In the genomic region with DNA sequence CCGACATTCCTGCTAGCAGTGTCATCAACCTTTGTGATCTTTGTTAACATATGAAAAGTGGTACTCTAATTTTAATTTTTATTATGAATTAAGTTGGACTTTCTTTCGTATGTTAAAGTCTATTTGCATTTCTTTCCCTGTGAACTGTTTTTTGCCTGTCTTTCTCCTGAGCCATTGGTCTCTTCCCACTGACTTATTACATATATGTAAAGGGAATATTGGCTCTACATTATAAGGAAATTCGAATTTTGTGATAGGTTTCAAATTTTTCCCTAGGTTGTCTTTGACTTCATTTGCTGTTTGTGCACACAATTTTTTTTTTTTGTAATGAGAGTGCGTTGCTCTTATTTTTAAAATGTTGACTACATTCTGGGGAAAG, we compare ENCODE assay signal across 9 cellular contexts. TPM values are rescaled to one million over a fixed set of nuclear protein-coding genes. Genes with fewer than 3 reads are reported as not detected.
DNase-seq lines count a peak whose midpoint lies in the region.
"Had no signal": no experiment of that assay in that cellular context is flagged by ENCODE, and none has a peak within 500 bp of the region (broad histone marks: within the 10 kb centered on the region; RNA-seq: fewer than 3 reads in every experiment).

No MANE protein-coding gene starts in this region.

- H3K27me3 ChIP-seq in BLaER1 = no peaks in the 10 kb centered on the region
- no peaks in the 10 kb centered on the region for H3K27me3 ChIP-seq in ectodermal cell (ENCODE audit: control insufficient read depth, insufficient read depth, low read length, poor library complexity, severe bottlenecking)
- peaks cover 0 to 5% (median 3%) of the 10 kb centered on the region in 3 experiments for H3K27me3 ChIP-seq in neuronal stem cell (ENCODE audit: control insufficient read depth in 3 of 3, insufficient read depth in 3 of 3, low read depth in 1 of 3, low read length in 3 of 3)

- H2BK15ac ChIP-seq in neuronal stem cell (ENCODE audit: low read length) = no peak overlapping the region

- H2BK5ac ChIP-seq in neuronal stem cell (ENCODE audit: low read length) = peak overlapping the region; percentile 87

- H3K4me2 ChIP-seq in BLaER1 (peak overlapping the region; percentile 96), neuronal stem cell (ENCODE audit: insufficient read depth, low read length, poor library complexity, severe bottlenecking) (peak overlapping the region; percentile 45)

- H3K23ac ChIP-seq in neuronal stem cell (ENCODE audit: low read depth, low read length, poor library complexity) = no peak overlapping the region

- no peak overlapping the region for H2BK12ac ChIP-seq in neuronal stem cell (ENCODE audit: low read length)

- H4K8ac ChIP-seq in neuronal stem cell (ENCODE audit: low read depth, low read length) = no peak overlapping the region

- peak overlapping the region; percentile 97 for H2AFZ ChIP-seq in neuronal stem cell (ENCODE audit: low read length)

- DNase-seq in NCI-H526 (lab: John Stamatoyannopoulos, UW) (peak; percentile 57), neuronal stem cell (ENCODE audit: low spot score) (no peak), H4 (ENCODE audit: low spot score) (no peak), DMS 273 treated with DMSO at 0.1 percent for 48 hours (lab: John Stamatoyannopoulos, UW) (no peak), NCI-H748 (lab: John Stamatoyannopoulos, UW; ENCODE audit: unreplicated experiment) (no peak)
- no peak for DNase-seq in stimulated activated CD4-positive, alpha-beta T cell treated with anti-CD3 and anti-CD28 coated beads, Interleukin-4, amount 100 ng/mL, for 4 hours

- peaks cover 16% of the 10 kb centered on the region for H4K20me1 ChIP-seq in BLaER1

- H3K36me3 ChIP-seq in BLaER1 = peaks cover 28% of the 10 kb centered on the region
- H3K36me3 ChIP-seq in ectodermal cell (ENCODE audit: control insufficient read depth, insufficient read depth, low read length) = peaks cover 5% of the 10 kb centered on the region
- H3K36me3 ChIP-seq in neuronal stem cell (replicated peaks in 1 of 2; ENCODE audit: control insufficient read depth in 2 of 2, insufficient read depth in 2 of 2, low read length in 2 of 2) = peaks cover 15 to 36% of the 10 kb centered on the region in 2 donors

- H2AK5ac ChIP-seq in neuronal stem cell (ENCODE audit: low read depth, low read length) = no peak overlapping the region

- no peak overlapping the region for H3K9ac ChIP-seq in BLaER1
- H3K9ac ChIP-seq in neuronal stem cell (ENCODE audit: low read depth, low read length, poor library complexity) = no peak overlapping the region

- H3K9me3 ChIP-seq in BLaER1 (no peaks in the 10 kb centered on the region), ectodermal cell (ENCODE audit: control insufficient read depth, low read length) (no peaks in the 10 kb centered on the region), neuronal stem cell (replicated peaks in 1 of 2; ENCODE audit: control insufficient read depth in 2 of 2, insufficient read depth in 1 of 2, low read depth in 1 of 2, low read length in 2 of 2) (no peaks in the 10 kb centered on the region)

- no peak overlapping the region for H4K91ac ChIP-seq in neuronal stem cell (ENCODE audit: low read depth, low read length, poor library complexity)

- peak overlapping the region; percentile 83 for H3K18ac ChIP-seq in neuronal stem cell (ENCODE audit: low read length)

- no peak overlapping the region for H3K14ac ChIP-seq in neuronal stem cell (ENCODE audit: low read length)

- no peak overlapping the region for H2BK120ac ChIP-seq in neuronal stem cell (ENCODE audit: low read depth, low read length)

- 68 to 82% methylated on average over 2 to 4 of the region's 4 CpGs for WGBS in ectodermal cell, 2 experiments
- no CpG with 5 or more reads among the region's 4 CpGs for WGBS in neuronal stem cell (ENCODE audit: extremely low coverage in 2 of 2, insufficient read length in 2 of 2, insufficient replicate concordance in 1 of 2), 2 donors

- H3K4ac ChIP-seq in neuronal stem cell (ENCODE audit: low read length) = no peak overlapping the region

- H3K79me1 ChIP-seq in neuronal stem cell (ENCODE audit: low read depth, low read length) = peaks cover 8% of the 10 kb centered on the region

- H3K4me1 ChIP-seq in BLaER1 (peaks cover 19% of the 10 kb centered on the region), ectodermal cell (ENCODE audit: control insufficient read depth, insufficient read depth, low read length) (no peaks in the 10 kb centered on the region), neuronal stem cell (ENCODE audit: control insufficient read depth in 2 of 2, insufficient read depth in 1 of 2, low read depth in 1 of 2, low read length in 2 of 2) (peaks cover 6 to 14% of the 10 kb centered on the region in 2 donors)

- H3K27ac ChIP-seq in BLaER1 = peak overlapping the region; percentile 92
- H3K27ac ChIP-seq in ectodermal cell (ENCODE audit: insufficient read depth, low read depth, low read length, poor library complexity, severe bottlenecking) = no peak overlapping the region
- H3K27ac ChIP-seq in neuronal stem cell (replicated peaks; ENCODE audit: low read length) = no peak overlapping the region

- H3K4me3 ChIP-seq in BLaER1 (peak overlapping the region; percentile 83), ectodermal cell (ENCODE audit: insufficient read depth, low read depth, low read length) (peak overlapping the region; percentile 92), neuronal stem cell (ENCODE audit: low read length in 2 of 2) (peak overlapping the region in 1 of 2 donors; percentile 93)

RNA-seq across cellular contexts. Expression of a gene that starts 0.4 kb away (rescaled TPM):
- polyA plus RNA-seq in ectodermal cell (2013, experiment 1 of 4) = 73.4 TPM
- polyA plus RNA-seq in ectodermal cell (2013, experiment 2 of 4) = 82.0 TPM
- 70.7 TPM for polyA plus RNA-seq in ectodermal cell (2013, experiment 3 of 4)
- 72.6 TPM for polyA plus RNA-seq in ectodermal cell (2013, experiment 4 of 4)
- 47.5 TPM for polyA plus RNA-seq in neuronal stem cell (2013, experiment 1 of 2)
- polyA plus RNA-seq in neuronal stem cell (2013, experiment 2 of 2) = 48.2 TPM
- total RNA-seq in H4 (2014; rRNA removed; shearing (Covaris generic)) = 17.0 and 17.6 TPM in 2 replicates

RNA-seq across cellular contexts. Expression of a gene that starts 47.1 kb away (rescaled TPM):
- 81.3 TPM for polyA plus RNA-seq in ectodermal cell (2013, experiment 1 of 4)
- polyA plus RNA-seq in ectodermal cell (2013, experiment 2 of 4) = 89.5 TPM
- 76.0 TPM for polyA plus RNA-seq in ectodermal cell (2013, experiment 3 of 4)
- 73.5 TPM for polyA plus RNA-seq in ectodermal cell (2013, experiment 4 of 4)
- polyA plus RNA-seq in neuronal stem cell (2013, experiment 1 of 2) = 79.9 TPM
- 78.4 TPM for polyA plus RNA-seq in neuronal stem cell (2013, experiment 2 of 2)
- 6.8 and 10.4 TPM in 2 replicates for total RNA-seq in H4 (2014; rRNA removed; shearing (Covaris generic))

RNA-seq across cellular contexts. Expression of a gene that starts 55.2 kb away (rescaled TPM):
- polyA plus RNA-seq in ectodermal cell (2013, experiment 1 of 4) = not detected
- polyA plus RNA-seq in ectodermal cell (2013, experiment 2 of 4) = not detected
- not detected for polyA plus RNA-seq in ectodermal cell (2013, experiment 3 of 4)
- not detected for polyA plus RNA-seq in ectodermal cell (2013, experiment 4 of 4)
- polyA plus RNA-seq in neuronal stem cell (2013, experiment 1 of 2) = 0.22 TPM
- polyA plus RNA-seq in neuronal stem cell (2013, experiment 2 of 2) = 0.11 TPM
- total RNA-seq in H4 (2014; rRNA removed; shearing (Covaris generic)) = not detected in 2 replicates
- total RNA-seq: NCI-H460 had no signal

Comparison
In these comparisons a context has a peak if more than half of its experiments do, and no peak if none do; other contexts are left out.
1. DNase-seq: peak in NCI-H526 (2 of 2); none in neuronal stem cell (single experiment), H4 (single experiment), DMS 273 treated with DMSO at 0.1 percent for 48 hours (single experiment), NCI-H748 (single experiment) and stimulated activated CD4-positive, alpha-beta T cell treated with anti-CD3 and anti-CD28 coated beads, Interleukin-4, amount 100 ng/mL, for 4 hours (0 of 2).